ENCODE assay signal across 11 cellular contexts in the genomic region with DNA sequence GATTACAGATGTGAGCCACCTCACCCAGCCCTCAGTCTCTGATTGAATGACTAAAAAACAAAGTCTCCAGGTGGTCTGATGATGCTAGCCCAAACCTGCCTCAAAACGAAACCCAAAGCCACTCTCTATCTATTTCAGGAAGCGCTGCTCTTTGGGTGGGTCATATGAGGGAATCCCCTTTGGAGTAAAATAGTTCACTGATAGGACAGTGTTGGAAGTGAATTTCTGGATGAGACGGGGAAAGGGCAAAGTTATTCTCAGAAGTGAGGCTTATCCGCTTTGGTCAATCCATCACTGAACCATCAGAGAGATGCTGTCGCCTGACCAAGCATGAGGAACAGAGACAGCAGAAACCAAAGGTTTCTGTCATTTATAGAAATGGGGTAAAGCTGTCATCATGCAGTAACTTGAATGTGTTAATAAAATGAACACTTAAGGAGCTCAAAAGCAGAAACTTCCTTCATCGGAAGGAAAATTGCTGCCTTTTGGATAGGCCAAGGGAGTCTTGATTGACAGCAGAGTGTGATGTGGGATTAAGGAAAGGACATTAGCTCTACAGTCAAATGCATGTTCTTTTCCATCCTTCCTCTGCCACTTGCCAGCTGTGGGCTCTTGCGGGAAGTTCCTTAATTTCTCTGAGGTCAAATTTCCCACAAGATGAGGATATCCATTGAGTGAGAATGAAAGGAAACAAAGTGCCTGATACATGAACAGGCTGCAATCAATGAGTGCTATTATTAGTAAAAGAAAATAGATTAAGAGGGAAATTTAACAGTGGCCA.
A peak's percentile ranks its signal among the peaks of the same experiment; 100 is the strongest.
DNase-seq lines count a peak whose midpoint lies in the region; ATAC-seq and TF ChIP-seq lines count a peak whose summit lies in the region.
"Had no signal": no experiment of that assay in that cellular context is flagged by ENCODE, and none has a peak within 500 bp of the region (broad histone marks: within the 10 kb centered on the region; RNA-seq: fewer than 3 reads in every experiment).

No MANE protein-coding gene starts in this region.

- H3K4me1 ChIP-seq in OCI-LY3 (ENCODE audit: low read length), result peaks cover 29% of the 10 kb centered on the region
- peaks cover 9% of the 10 kb centered on the region for H3K4me1 ChIP-seq in GM23338 (ENCODE audit: insufficient read depth)

- H3K27me3 Mint-ChIP-seq in mesothelial cell of epicardium (ENCODE audit: low read depth), result peaks cover 1% of the 10 kb centered on the region
- H3K27me3 Mint-ChIP-seq in GM23338 (ENCODE audit: insufficient read depth, low read depth, poor library complexity), result peaks cover 5% of the 10 kb centered on the region

- H3K4me1 Mint-ChIP-seq in mesothelial cell of epicardium (no peaks in the 10 kb centered on the region), GM23338 (peaks cover 2% of the 10 kb centered on the region; the same call in 2 of the 3 replicates)
- H3K4me1 Mint-ChIP-seq: activated naive CD4-positive, alpha-beta T cell treated with anti-CD3 and anti-CD28 coated beads, Interleukin-2, amount 50 U/mL, for 24 hours had no signal

- H3K27me3 ChIP-seq in OCI-LY3 (ENCODE audit: low read depth, low read length), result no peaks in the 10 kb centered on the region
- H3K27me3 ChIP-seq in GM23338 (ENCODE audit: insufficient read depth), result no peaks in the 10 kb centered on the region

- H3K27ac Mint-ChIP-seq in mesothelial cell of epicardium, result no peak overlapping the region
- no peak overlapping the region for H3K27ac Mint-ChIP-seq in GM23338
- H3K27ac Mint-ChIP-seq: activated naive CD4-positive, alpha-beta T cell treated with anti-CD3 and anti-CD28 coated beads, Interleukin-2, amount 50 U/mL, for 24 hours had no signal

- no peaks in the 10 kb centered on the region for H3K79me2 ChIP-seq in OCI-LY3 (ENCODE audit: low read length)
- no peaks in the 10 kb centered on the region for H3K79me2 ChIP-seq in GM23338 (replicated peaks; ENCODE audit: insufficient read depth)

- TF ChIP-seq CTCF in OCI-LY3 (IDR thresholded peaks at IDR 0.05; ENCODE audit: low read depth, low read length), result no peak
- no peak for TF ChIP-seq CTCF in mesothelial cell of epicardium (IDR thresholded peaks at IDR 0.05; ENCODE audit: unreplicated experiment)
- TF ChIP-seq CTCF in GM23338 (conservative IDR thresholded peaks at IDR 0.05; ENCODE audit: low read depth in 2 of 2), result no peak

- H3K36me3 ChIP-seq in OCI-LY3 (replicated peaks; ENCODE audit: low read depth, low read length), result no peaks in the 10 kb centered on the region
- no peaks in the 10 kb centered on the region for H3K36me3 ChIP-seq in GM23338 (ENCODE audit: insufficient read depth)

- H3K4me2 ChIP-seq in OCI-LY3 (ENCODE audit: low read length) (peak overlapping the region; percentile 88), GM23338 (no peak overlapping the region)

- H3K9ac ChIP-seq in OCI-LY3 (ENCODE audit: low read length), result peak overlapping the region; percentile 37; the same call in 1 of the 2 replicates

- H3K27ac ChIP-seq in OCI-LY3 (ENCODE audit: low read length), result peak overlapping the region; percentile 53
- H3K27ac ChIP-seq in GM23338 (ENCODE audit: low read depth), result no peak overlapping the region

- H3K4me3 ChIP-seq in OCI-LY3 (ENCODE audit: low read length) (peak overlapping the region; percentile 72), GM23338 (no peak overlapping the region)

- H3K36me3 Mint-ChIP-seq in mesothelial cell of epicardium (no peaks in the 10 kb centered on the region), GM23338 (ENCODE audit: low read depth) (no peaks in the 10 kb centered on the region)

- ATAC-seq in GM18867 (IDR thresholded peaks at IDR 0.05; ENCODE audit: unreplicated experiment) (peak; percentile 87), GM21367 (IDR thresholded peaks at IDR 0.05; ENCODE audit: unreplicated experiment) (peak; percentile 88), HG02981 (IDR thresholded peaks at IDR 0.05; ENCODE audit: unreplicated experiment) (peak; percentile 90), GM23338 (no peak)

- H3K9me3 Mint-ChIP-seq in mesothelial cell of epicardium, result no peaks in the 10 kb centered on the region
- H3K9me3 Mint-ChIP-seq in GM23338, result no peaks in the 10 kb centered on the region

- no peaks in the 10 kb centered on the region for H3K9me3 ChIP-seq in OCI-LY3 (ENCODE audit: insufficient read depth, low read length)

- no peaks in the 10 kb centered on the region for H4K20me1 ChIP-seq in OCI-LY3 (ENCODE audit: insufficient read depth, low read length)
- no peaks in the 10 kb centered on the region for H4K20me1 ChIP-seq in GM23338 (replicated peaks; ENCODE audit: insufficient read depth)

- H3K4me3 Mint-ChIP-seq in mesothelial cell of epicardium (no peak overlapping the region), GM23338 (no peak overlapping the region)
- H3K4me3 Mint-ChIP-seq: activated naive CD4-positive, alpha-beta T cell treated with anti-CD3 and anti-CD28 coated beads, Interleukin-2, amount 50 U/mL, for 24 hours had no signal

- DNase-seq in NCI-H1930 (lab: John Stamatoyannopoulos, UW), result no peak
- no peak for DNase-seq in mesothelial cell of epicardium (ENCODE audit: low spot score in 2 of 2, unreplicated experiment in 2 of 2)
- no peak for DNase-seq in GM03348 (ENCODE audit: low spot score)
- no peak for DNase-seq in GM23338 (ENCODE audit: low spot score)
- DNase-seq: NCI-H510A treated with DMSO at 0.1 percent for 48 hours, SIG-M5 had no signal

- no peaks in the 10 kb centered on the region for H3F3A ChIP-seq in GM23338 (replicated peaks; ENCODE audit: low read depth)

- H3K9me2 ChIP-seq in GM23338 (ENCODE audit: insufficient read depth), result no peaks in the 10 kb centered on the region

- H2AFZ ChIP-seq in OCI-LY3 (ENCODE audit: low read depth, low read length) (no peak overlapping the region; the same call in 1 of the 2 replicates), GM23338 (no peak overlapping the region)

TF ChIP-seq in GM23338, 12 proteins besides CTCF, POLR2A, EP300 and RAD21 (continues in another document):
- no peak for TF ChIP-seq ZNF331 (CRISPR knock-in tag; IDR thresholded peaks at IDR 0.05; ENCODE audit: low read depth)
- TF ChIP-seq STAT1 (IDR thresholded peaks at IDR 0.05; ENCODE audit: unreplicated experiment), result no peak
- no peak for TF ChIP-seq JUNB (IDR thresholded peaks at IDR 0.05; ENCODE audit: unreplicated experiment)
- no peak for TF ChIP-seq ZNF114 (CRISPR knock-in tag; IDR thresholded peaks at IDR 0.05)
- TF ChIP-seq, protein P1, sequence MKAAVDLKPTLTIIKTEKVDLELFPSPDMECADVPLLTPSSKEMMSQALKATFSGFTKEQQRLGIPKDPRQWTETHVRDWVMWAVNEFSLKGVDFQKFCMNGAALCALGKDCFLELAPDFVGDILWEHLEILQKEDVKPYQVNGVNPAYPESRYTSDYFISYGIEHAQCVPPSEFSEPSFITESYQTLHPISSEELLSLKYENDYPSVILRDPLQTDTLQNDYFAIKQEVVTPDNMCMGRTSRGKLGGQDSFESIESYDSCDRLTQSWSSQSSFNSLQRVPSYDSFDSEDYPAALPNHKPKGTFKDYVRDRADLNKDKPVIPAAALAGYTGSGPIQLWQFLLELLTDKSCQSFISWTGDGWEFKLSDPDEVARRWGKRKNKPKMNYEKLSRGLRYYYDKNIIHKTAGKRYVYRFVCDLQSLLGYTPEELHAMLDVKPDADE (IDR thresholded peaks at IDR 0.05), result no peak
- TF ChIP-seq CREB1 (CRISPR knock-in tag; IDR thresholded peaks at IDR 0.05; ENCODE audit: low read depth), result no peak
